Comparison of ENCODE assay signal across 17 cellular contexts in genomic region chr4:150368667-150369066, GRCh38.
DNase-seq lines count a peak whose midpoint lies in the region; ATAC-seq and TF ChIP-seq lines count a peak whose summit lies in the region.
"Had no signal": no experiment of that assay in that cellular context is flagged by ENCODE, and none has a peak within 500 bp of the region (broad histone marks: within the 10 kb centered on the region; RNA-seq: fewer than 3 reads in every experiment).

No MANE protein-coding gene starts in this region.

- ATAC-seq in IMR-90 (ENCODE audit: low read depth) (peak; percentile 64), GM18517 (IDR thresholded peaks at IDR 0.05; ENCODE audit: unreplicated experiment) (no peak)
- no peak for ATAC-seq in activated naive CD4-positive, alpha-beta T cell treated with anti-CD3 and anti-CD28 coated beads, Interleukin-2, amount 50 U/mL, for 72 hours

- no peak overlapping the region for H2BK15ac ChIP-seq in IMR-90 (ENCODE audit: low read depth, low read length)

- no peaks in the 10 kb centered on the region for H3K36me3 Mint-ChIP-seq in activated naive CD4-positive, alpha-beta T cell treated with anti-CD3 and anti-CD28 coated beads, Interleukin-2, amount 50 U/mL, for 72 hours

- no TSS peak for BruUV-seq in IMR-90 (replicated peaks; lab: Mats Ljungman, UMichigan)

- TF ChIP-seq CTCF in IMR-90 (conservative IDR thresholded peaks at IDR 0.05; ENCODE audit: low read depth, low read length) = no peak
- no peak for TF ChIP-seq CTCF in thyroid gland (IDR thresholded peaks at IDR 0.05)

- H3K4me1 ChIP-seq in IMR-90 (ENCODE audit: control insufficient read depth, insufficient read depth, low read length) = no peaks in the 10 kb centered on the region
- no peaks in the 10 kb centered on the region for H3K4me1 ChIP-seq in thyroid gland

- H2BK20ac ChIP-seq in IMR-90 (ENCODE audit: low read depth, low read length) = no peak overlapping the region

- H3K27ac Mint-ChIP-seq in activated naive CD4-positive, alpha-beta T cell treated with anti-CD3 and anti-CD28 coated beads, Interleukin-2, amount 50 U/mL, for 72 hours = no peak overlapping the region
- H3K27ac Mint-ChIP-seq: activated CD4-positive, alpha-beta T cell treated with anti-CD3 and anti-CD28 coated beads, Interleukin-2, amount 10 ng/mL, durations not matched to agents 24 days and 14 days; activated naive CD8-positive, alpha-beta T cell treated with anti-CD3 and anti-CD28 coated beads for 36 hours had no signal

- no peak overlapping the region for H3K23ac ChIP-seq in IMR-90 (ENCODE audit: low read depth, low read length)

- TF ChIP-seq RAD21 in IMR-90 (IDR thresholded peaks at IDR 0.05; ENCODE audit: low read length) = no peak

- in situ Hi-C loops in IMR-90 (cut with MboI; ENCODE audit: low sequenced_read_pairs) = no loop called here

- no peaks in the 10 kb centered on the region for H3K9me3 Mint-ChIP-seq in activated naive CD4-positive, alpha-beta T cell treated with anti-CD3 and anti-CD28 coated beads, Interleukin-2, amount 50 U/mL, for 72 hours
- H3K9me3 Mint-ChIP-seq: activated CD4-positive, alpha-beta T cell treated with anti-CD3 and anti-CD28 coated beads, Interleukin-2, amount 10 ng/mL, durations not matched to agents 24 days and 14 days; activated naive CD8-positive, alpha-beta T cell treated with anti-CD3 and anti-CD28 coated beads for 36 hours had no signal

- no peaks in the 10 kb centered on the region; the same call in 1 of the 2 replicates for H3K9me1 ChIP-seq in IMR-90 (ENCODE audit: insufficient read depth, low read length)

- no peak overlapping the region for H4K5ac ChIP-seq in IMR-90 (ENCODE audit: low read depth, low read length)

- H2AFZ ChIP-seq in IMR-90 (replicated peaks; ENCODE audit: low read length, poor library complexity) = no peak overlapping the region

- no peak overlapping the region for H2BK120ac ChIP-seq in IMR-90 (ENCODE audit: low read depth, low read length)

- no peak overlapping the region for H3K18ac ChIP-seq in IMR-90 (ENCODE audit: low read depth, low read length)

- intact Hi-C loops in IMR-90 (cut with micrococcal nuclease) = no loop called here
- intact Hi-C loops in thyroid gland (cut with DNase I) = no loop called here

- H2AK9ac ChIP-seq in IMR-90 (replicated peaks; ENCODE audit: low read depth, low read length, poor library complexity) = no peak overlapping the region

- no peaks in the 10 kb centered on the region for H3K79me1 ChIP-seq in IMR-90 (ENCODE audit: low read depth in 1 of 2, low read length in 2 of 2)

- H3K4me3 ChIP-seq in IMR-90 (ENCODE audit: insufficient read depth, low read depth, low read length) (no peak overlapping the region), thyroid gland (replicated peaks in 1 of 3) (no peak overlapping the region)
- H3K4me3 ChIP-seq: HAP-1, SK-N-MC had no signal

- CTCF ChIA-PET in IMR-90 (lab: Yijun Ruan, JAX) = interaction anchor here (0.6 to 1.3 kb wide), 2 partner anchors 13 to 498 kb away, joined by 3 read pairs; no protein-coding TSS in a partner anchor

- peak; percentile 47 for DNase-seq in COR-L47 (lab: John Stamatoyannopoulos, UW)
- peak; percentile 35 for DNase-seq in IMR-90
- peak; percentile 26 for DNase-seq in NCI-H2081 treated with DMSO at 0.1 percent for 48 hours (lab: John Stamatoyannopoulos, UW)
- DNase-seq in cerebellar cortex (ENCODE audit: low spot score) = peak; percentile 23
- no peak for DNase-seq in thyroid gland
- DNase-seq in DMS53 (lab: John Stamatoyannopoulos, UW) = no peak
- no peak for DNase-seq in activated naive CD4-positive, alpha-beta T cell treated with anti-CD3 and anti-CD28 coated beads, Interleukin-2, amount 50 U/mL, for 72 hours (ENCODE audit: low spot score in 2 of 2)
- DNase-seq: activated CD4-positive, alpha-beta T cell treated with anti-CD3 and anti-CD28 coated beads, Interleukin-2, amount 10 ng/mL, durations not matched to agents 24 days and 14 days; activated naive CD8-positive, alpha-beta T cell treated with anti-CD3 and anti-CD28 coated beads for 36 hours; activated T-cell treated with anti-CD3 and anti-CD28 coated beads for 4 hours; kidney; nucleus accumbens; stimulated activated CD4-positive, alpha-beta T cell treated with anti-CD3 and anti-CD28 coated beads, Interleukin-4, amount 100 ng/mL, for 24 hours; stimulated activated CD8-positive, alpha-beta memory T cell treated with anti-CD3 and anti-CD28 coated beads, Interleukin-4, amount 100 ng/mL, for 48 hours had no signal

- no peak overlapping the region for H4K91ac ChIP-seq in IMR-90 (ENCODE audit: insufficient read depth, low read depth, low read length)

- H3K9ac ChIP-seq in IMR-90 (ENCODE audit: low read depth, low read length) = no peak overlapping the region

- H3K36me3 ChIP-seq in IMR-90 (ENCODE audit: control insufficient read depth, insufficient read depth, low read length) (no peaks in the 10 kb centered on the region), thyroid gland (no peaks in the 10 kb centered on the region)
- H3K36me3 ChIP-seq: HAP-1 had no signal

- no peak overlapping the region for H3K4ac ChIP-seq in IMR-90 (ENCODE audit: low read depth, low read length)

- dilution Hi-C loops in IMR-90 (cut with HindIII; ENCODE audit: low sequenced_read_pairs, unreplicated experiment) = no loop called here

- TF ChIP-seq POLR2A in IMR-90 (IDR thresholded peaks at IDR 0.05; ENCODE audit: low read depth, low read length) = no peak
- TF ChIP-seq POLR2A in thyroid gland (IDR thresholded peaks at IDR 0.05) = no peak

- no peak overlapping the region for H2AK5ac ChIP-seq in IMR-90 (ENCODE audit: low read depth, low read length)

- H3K27ac ChIP-seq in IMR-90 (ENCODE audit: insufficient read depth, low read length) (no peak overlapping the region), thyroid gland (no peak overlapping the region)
- H3K27ac ChIP-seq: SK-N-MC had no signal

- H3K14ac ChIP-seq in IMR-90 (replicated peaks; ENCODE audit: low read depth, low read length) = no peak overlapping the region

- no peaks in the 10 kb centered on the region for H3K9me3 ChIP-seq in IMR-90 (ENCODE audit: control insufficient read depth, insufficient read depth, low read length)
- H3K9me3 ChIP-seq in thyroid gland = no peaks in the 10 kb centered on the region
- H3K9me3 ChIP-seq: HAP-1 had no signal

- no peak overlapping the region; a peak in 1 of 4 replicates for H4K8ac ChIP-seq in IMR-90 (ENCODE audit: low read depth in 2 of 2, low read length in 2 of 2)

- no peak overlapping the region; the same call in 1 of the 2 replicates for H3K4me2 ChIP-seq in IMR-90 (ENCODE audit: low read depth, low read length)

- H3K56ac ChIP-seq in IMR-90 (ENCODE audit: extremely low read depth, insufficient read depth, low read length) = no peak overlapping the region

- POLR2A ChIA-PET in IMR-90 (lab: Charles Lee; ENCODE audit: unreplicated experiment) = no interaction called here

- H4K20me1 ChIP-seq in IMR-90 (ENCODE audit: insufficient read depth, low read length) = no peaks in the 10 kb centered on the region

- H2BK5ac ChIP-seq in IMR-90 (ENCODE audit: low read depth, low read length, poor library complexity, severe bottlenecking) = no peak overlapping the region

- no peaks in the 10 kb centered on the region for H3K27me3 ChIP-seq in IMR-90 (ENCODE audit: control insufficient read depth, insufficient read depth, low read length)
- H3K27me3 ChIP-seq in thyroid gland = no peaks in the 10 kb centered on the region

TF ChIP-seq in IMR-90, 13 proteins besides CTCF, POLR2A, EP300 and RAD21:
- TF ChIP-seq NFE2L2 (IDR thresholded peaks at IDR 0.05; ENCODE audit: low read depth, low read length) = no peak
- TF ChIP-seq MAFK (IDR thresholded peaks at IDR 0.05; ENCODE audit: low read depth, low read length) = no peak
- TF ChIP-seq FOS (IDR thresholded peaks at IDR 0.05; ENCODE audit: low read depth, low read length) = no peak
- no peak for TF ChIP-seq MXI1 (IDR thresholded peaks at IDR 0.05; ENCODE audit: borderline replicate concordance, low read depth, low read length)
- no peak for TF ChIP-seq RFX5 (IDR thresholded peaks at IDR 0.05; ENCODE audit: low read depth, low read length)

Comparison
In these comparisons a context has a peak if more than half of its experiments do, and no peak if none do; other contexts are left out.
1. DNase-seq: peak in COR-L47 (single experiment), IMR-90 (single experiment), NCI-H2081 treated with DMSO at 0.1 percent for 48 hours (single experiment) and cerebellar cortex (single experiment); none in thyroid gland (0 of 2), DMS53 (single experiment) and activated naive CD4-positive, alpha-beta T cell treated with anti-CD3 and anti-CD28 coated beads, Interleukin-2, amount 50 U/mL, for 72 hours (0 of 2).